In the genomic region with DNA sequence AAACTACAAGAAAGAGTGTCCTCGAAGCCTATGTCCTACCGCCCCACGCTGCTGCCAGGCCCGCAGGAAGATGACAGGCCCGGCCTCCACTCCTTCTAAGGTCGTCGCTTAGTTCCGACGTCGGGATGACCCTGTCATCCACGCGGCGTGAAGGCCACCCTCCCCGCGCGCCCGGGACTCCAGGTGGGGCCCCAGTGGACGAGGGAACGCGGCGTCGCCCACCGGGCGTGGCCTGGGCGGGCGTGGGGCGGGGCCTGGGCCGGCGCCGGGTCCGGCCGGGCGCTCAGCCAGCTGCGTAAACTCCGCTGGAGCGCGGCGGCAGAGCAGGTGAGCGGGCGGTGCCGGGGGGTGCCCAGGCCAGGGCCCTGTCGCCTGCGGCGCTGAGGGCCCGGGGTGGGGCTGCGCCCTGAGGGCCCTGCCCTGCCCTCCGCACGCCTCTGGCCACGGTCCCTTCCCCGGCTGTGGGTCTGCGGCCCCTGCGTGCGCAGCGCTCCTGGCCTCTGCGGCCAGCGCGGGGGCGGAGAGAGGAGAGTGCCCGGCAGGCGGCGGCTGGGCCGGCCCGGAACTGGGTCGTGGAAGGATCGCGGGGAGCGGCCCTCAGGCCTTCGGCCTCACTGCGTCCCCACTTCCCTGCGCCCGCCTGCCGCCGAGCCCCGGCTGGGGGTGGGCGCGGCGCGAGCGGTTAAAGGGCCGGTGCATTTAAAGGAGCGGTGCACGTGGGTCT, we compare ENCODE assay signal across 8 cellular contexts. TPM values are rescaled to one million over a fixed set of nuclear protein-coding genes. Genes with fewer than 3 reads are reported as not detected.
DNase-seq lines count a peak whose midpoint lies in the region; ATAC-seq and TF ChIP-seq lines count a peak whose summit lies in the region.

A gene (plus strand): TSS at position 294 of the 724 bp plus-strand sequence. CDS start 11,292 bp downstream, outside the sequence.

- no peaks in the 10 kb centered on the region for H3K9me3 ChIP-seq in HCT116 (ENCODE audit: control insufficient read depth in 1 of 2, insufficient read depth in 1 of 2, low read depth in 1 of 2, low read length in 2 of 2)
- no peaks in the 10 kb centered on the region for H3K9me3 ChIP-seq in iPS-15b (ENCODE audit: control insufficient read depth, insufficient read depth, low read length)

- no peaks in the 10 kb centered on the region for H4K20me1 ChIP-seq in HCT116 (ENCODE audit: insufficient read depth)

- peak within 1 kb of the TSS; percentile 95 for H3K4me2 ChIP-seq in HCT116 (ENCODE audit: low read length)

- DNase-seq in HCT116 (ENCODE audit: low read depth, low spot score) (peak; percentile 26), NCI-H1048 (lab: John Stamatoyannopoulos, UW) (peak; percentile 47), T-helper 22 cell (ENCODE audit: low read depth) (peak; percentile 23), skeletal muscle cell (ENCODE audit: low read depth) (no peak), NK-92 (lab: John Stamatoyannopoulos, UW; ENCODE audit: unreplicated experiment) (no peak)

- intact Hi-C loops in HCT116 (cut with micrococcal nuclease) = no loop called here

- CTCF ChIA-PET in HCT116 (lab: Charles Lee) = no interaction called here

- TF ChIP-seq POLR2A in HCT116 (IDR thresholded peaks at IDR 0.05; ENCODE audit: borderline replicate concordance, extremely low read depth, insufficient read depth, insufficient read length) = no peak

- H2AFZ ChIP-seq in HCT116 (ENCODE audit: low read depth, low read length, poor library complexity, severe bottlenecking) = peak within 1 kb of the TSS; percentile 75

- no peaks in the 10 kb centered on the region for H3K36me3 ChIP-seq in HCT116 (ENCODE audit: control insufficient read depth in 1 of 2, insufficient read depth in 2 of 2, low read length in 2 of 2)
- H3K36me3 ChIP-seq in iPS-15b (ENCODE audit: control insufficient read depth, insufficient read depth, low read length) = no peaks in the 10 kb centered on the region

- H3K9me3 Mint-ChIP-seq in brain = peaks cover 0 to 8% (median 3%) of the 10 kb centered on the region in 5 experiments

- H3K9ac ChIP-seq in HCT116 (ENCODE audit: low read length) = peak within 1 kb of the TSS; percentile 72
- H3K9ac ChIP-seq in iPS-15b (ENCODE audit: low read depth, low read length) = no peak within 1 kb of the TSS

- H3K36me3 Mint-ChIP-seq in brain = peaks cover 4% of the 10 kb centered on the region

- H3K4me3 Mint-ChIP-seq in brain = peak within 1 kb of the TSS; percentile 85 to 94 (median 88)

- H3K4me3 ChIP-seq in HCT116 (replicated peaks in 1 of 2; ENCODE audit: low read depth in 1 of 2, low read length in 2 of 2) (peak within 1 kb of the TSS; percentile 73 to 87), iPS-15b (ENCODE audit: low read depth, low read length) (peak within 1 kb of the TSS; percentile 50), skeletal muscle cell (ENCODE audit: low read depth, low read length) (peak within 1 kb of the TSS; percentile 62)

- no peaks in the 10 kb centered on the region for H3K9me2 ChIP-seq in HCT116 (ENCODE audit: insufficient read depth)

- peak within 1 kb of the TSS; percentile 69 for H3K27ac ChIP-seq in HCT116 (ENCODE audit: low read depth, low read length)

- TF ChIP-seq RAD21 in HCT116 (IDR thresholded peaks at IDR 0.05; ENCODE audit: low read depth) = no peak

- peak; percentile 92 for ATAC-seq in HCT116

- peak within 1 kb of the TSS; percentile 36 to 80 (median 77) for H3K27ac Mint-ChIP-seq in brain

- peaks cover 42% of the 10 kb centered on the region for H3K27me3 Mint-ChIP-seq in brain

- TF ChIP-seq CTCF in GM12872 (IDR thresholded peaks at IDR 0.05; ENCODE audit: insufficient read depth, low read depth, low read length) (peak; percentile 14; the same call in 1 of the 3 replicates), HCT116 (IDR thresholded peaks at IDR 0.05 in 2 of 3, conservative IDR thresholded peaks at IDR 0.05 in 1 of 3; ENCODE audit: borderline replicate concordance in 1 of 3, insufficient read depth in 1 of 3, low read depth in 2 of 3, low read length in 2 of 3) (peak in 1 of 3 experiments; percentile 21; a peak in 1 of 6 replicates), brain (conservative IDR thresholded peaks at IDR 0.05) (peak; percentile 1 to 22)

- POLR2A ChIA-PET in HCT116 (lab: Charles Lee) = no interaction called here

- H3K79me2 ChIP-seq in HCT116 (ENCODE audit: insufficient read depth, low read length) = peaks cover 25% of the 10 kb centered on the region

- RAD21 ChIA-PET in HCT116 (lab: Charles Lee; ENCODE audit: low non-redundant PET in 1 of 2, low total read pairs in 2 of 2, uncharacterized antibody in 2 of 2, unreplicated experiment in 2 of 2) = no interaction called here

- no peaks in the 10 kb centered on the region for H3K27me3 ChIP-seq in HCT116 (ENCODE audit: insufficient read depth, low read length)
- peaks cover 5% of the 10 kb centered on the region for H3K27me3 ChIP-seq in iPS-15b (ENCODE audit: control insufficient read depth, insufficient read depth, low read length)

- peaks cover 24 to 56% of the 10 kb centered on the region in 2 experiments; a peak in 3 of 4 replicates for H3K4me1 ChIP-seq in HCT116 (ENCODE audit: control insufficient read depth in 1 of 2, insufficient read depth in 2 of 2, low read length in 2 of 2)
- no peaks in the 10 kb centered on the region for H3K4me1 ChIP-seq in iPS-15b (ENCODE audit: control insufficient read depth, insufficient read depth, low read length)

- no TSS peak for BruUV-seq in HCT116 (replicated peaks; lab: Mats Ljungman, UMichigan)

- peaks cover 40% of the 10 kb centered on the region for H3K4me1 Mint-ChIP-seq in brain

TF ChIP-seq in HCT116, 20 proteins besides CTCF, POLR2A, EP300 and RAD21:
- TF ChIP-seq SIN3A (IDR thresholded peaks at IDR 0.05; ENCODE audit: low read depth) (0 out of 2 replicates have a peak, but pooled peaks have one; percentile 24), POLR2AphosphoS5 (IDR thresholded peaks at IDR 0.05; ENCODE audit: low read depth, low read length) (peak; percentile 84), EGR1 (IDR thresholded peaks at IDR 0.05; ENCODE audit: low read depth) (peak; percentile 95), TCF7L2 (IDR thresholded peaks at IDR 0.05; ENCODE audit: borderline replicate concordance, extremely low read depth, insufficient read depth, insufficient read length) (no peak), ZNF274 (IDR thresholded peaks at IDR 0.05; ENCODE audit: low read depth, low read length) (no peak), YY1 (IDR thresholded peaks at IDR 0.05; ENCODE audit: extremely low read depth, insufficient replicate concordance, low read depth, low read length) (peak; percentile 50), ZFX (IDR thresholded peaks at IDR 0.05) (peak; percentile 94)
- TF ChIP-seq, protein P1, sequence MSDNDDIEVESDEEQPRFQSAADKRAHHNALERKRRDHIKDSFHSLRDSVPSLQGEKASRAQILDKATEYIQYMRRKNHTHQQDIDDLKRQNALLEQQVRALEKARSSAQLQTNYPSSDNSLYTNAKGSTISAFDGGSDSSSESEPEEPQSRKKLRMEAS (IDR thresholded peaks at IDR 0.05) = peak; percentile 80

RNA-seq across cellular contexts. Expression of the gene that starts here (rescaled TPM):
- total RNA-seq in HCT116 (2021; ENCODE audit: unreplicated experiment) = 28.5 TPM
- polyA plus RNA-seq in HCT116 (2012) = 12.8 and 14.0 TPM in 2 replicates
- polyA plus RNA-seq in brain (ENCODE audit: insufficient read depth, low read depth, low replicate concordance) = 12.1 TPM

Comparison
In these comparisons a context has a peak if more than half of its experiments do, and no peak if none do; other contexts are left out.
1. DNase-seq: peak in HCT116 (single experiment), NCI-H1048 (single experiment) and T-helper 22 cell (single experiment); none in skeletal muscle cell (single experiment) and NK-92 (single experiment).
2. Peak in every context shown above with its lines, with median percentiles within 50 percentile points of each other: H3K4me3 ChIP-seq.